ENCODE assay signal across 9 cellular contexts in the genomic region with DNA sequence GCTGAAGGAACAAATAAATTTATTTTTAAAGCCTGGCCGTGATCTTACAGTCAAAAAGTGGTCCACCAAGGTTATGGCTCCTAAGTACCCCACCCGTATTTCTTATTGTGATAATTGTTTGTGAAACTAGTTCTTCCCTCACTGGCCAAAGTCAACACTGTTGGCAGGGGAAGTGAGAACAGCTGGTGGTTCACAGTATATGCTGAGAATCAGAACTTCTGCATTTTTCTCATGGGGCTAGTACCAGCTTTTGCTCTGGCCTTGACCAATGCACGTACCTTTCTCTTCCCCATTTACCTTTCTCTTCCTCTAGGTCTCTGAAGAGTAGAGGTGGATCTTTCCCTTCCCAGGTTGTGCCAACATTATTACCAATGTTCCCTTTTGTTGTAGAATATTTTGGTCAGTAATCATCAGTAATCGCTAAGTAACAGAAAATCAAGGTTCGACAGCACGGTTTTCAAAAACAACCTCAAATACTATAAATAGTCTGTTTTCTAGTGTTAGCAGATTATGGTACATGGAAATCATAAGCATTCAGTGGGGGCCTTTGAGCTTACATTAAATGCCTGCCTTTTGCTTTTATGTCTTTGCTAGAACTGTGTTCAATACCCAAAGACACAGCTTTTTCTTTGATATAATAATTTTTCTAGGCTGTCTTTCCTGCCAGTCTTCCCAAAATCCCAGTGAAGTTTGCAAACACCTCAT.
DNase-seq lines count a peak whose midpoint lies in the region; ATAC-seq, FAIRE-seq and TF ChIP-seq lines count a peak whose summit lies in the region.
"Had no signal": no experiment of that assay in that cellular context is flagged by ENCODE, and none has a peak within 500 bp of the region (broad histone marks: within the 10 kb centered on the region; RNA-seq: fewer than 3 reads in every experiment).

No MANE protein-coding gene starts in this region.

- no peak for FAIRE-seq in A549 (lab: Jason Lieb, UNC)

- TF ChIP-seq RAD21 in A549 (conservative IDR thresholded peaks at IDR 0.05 in 1 of 2, IDR thresholded peaks at IDR 0.05 in 1 of 2): no peak

- no peak for TF ChIP-seq CTCF in A549 (IDR thresholded peaks at IDR 0.05)
- no peak for TF ChIP-seq CTCF in suprapubic skin (IDR thresholded peaks at IDR 0.05)
- TF ChIP-seq CTCF in A673 (conservative IDR thresholded peaks at IDR 0.05; ENCODE audit: low read depth, low read length): no peak

- BruUV-seq in A673 (replicated peaks; lab: Mats Ljungman, UMichigan): no TSS peak

- peak overlapping the region; percentile 18 to 60; a peak in 1 of 6 replicates for H3K27ac ChIP-seq in A549
- H3K27ac ChIP-seq in suprapubic skin: peak overlapping the region; percentile 74
- H3K27ac ChIP-seq in A673 (ENCODE audit: low read depth, low read length, poor library complexity, severe bottlenecking): no peak overlapping the region
- H3K27ac ChIP-seq: VCaP had no signal

- H3K4me1 ChIP-seq in A549 (peaks cover 21% of the 10 kb centered on the region), suprapubic skin (peaks cover 16% of the 10 kb centered on the region), A673 (ENCODE audit: insufficient read depth, low read length, poor library complexity, severe bottlenecking) (no peaks in the 10 kb centered on the region)

- peak overlapping the region; percentile 56; the same call in 2 of the 3 replicates for H3K4me2 ChIP-seq in A549

- CTCF ChIA-PET in A549 (lab: Yijun Ruan, JAX): interaction anchor here (1.0 to 1.6 kb wide), 2 partner anchors 35 to 682 kb away, joined by 4 to 5 read pairs; no protein-coding TSS in a partner anchor
- CTCF ChIA-PET in A673 (lab: Charles Lee): no interaction called here

- peak overlapping the region; percentile 17 for H3K27ac Mint-ChIP-seq in central memory CD8-positive, alpha-beta T cell (ENCODE audit: low read depth)
- no peak overlapping the region for H3K27ac Mint-ChIP-seq in activated CD4-positive, alpha-beta T cell treated with anti-CD3 and anti-CD28 coated beads, Interleukin-2, amount 10 ng/mL, durations not matched to agents 24 days and 14 days

- no peak overlapping the region for H3K4me3 Mint-ChIP-seq in central memory CD8-positive, alpha-beta T cell
- H3K4me3 Mint-ChIP-seq in activated CD4-positive, alpha-beta T cell treated with anti-CD3 and anti-CD28 coated beads, Interleukin-2, amount 10 ng/mL, durations not matched to agents 24 days and 14 days: no peak overlapping the region

- TF ChIP-seq EP300 in A549 (IDR thresholded peaks at IDR 0.05) (no peak), suprapubic skin (IDR thresholded peaks at IDR 0.05) (no peak)

- H3K9me3 ChIP-seq in A549 (no peaks in the 10 kb centered on the region), suprapubic skin (no peaks in the 10 kb centered on the region), A673 (ENCODE audit: low read depth, low read length, poor library complexity, severe bottlenecking) (no peaks in the 10 kb centered on the region)

- no peaks in the 10 kb centered on the region for H3K9me3 Mint-ChIP-seq in central memory CD8-positive, alpha-beta T cell
- H3K9me3 Mint-ChIP-seq in activated CD4-positive, alpha-beta T cell treated with anti-CD3 and anti-CD28 coated beads, Interleukin-2, amount 10 ng/mL, durations not matched to agents 24 days and 14 days: peaks cover 26% of the 10 kb centered on the region

- no peaks in the 10 kb centered on the region for H3K27me3 Mint-ChIP-seq in central memory CD8-positive, alpha-beta T cell
- no peaks in the 10 kb centered on the region for H3K27me3 Mint-ChIP-seq in activated CD4-positive, alpha-beta T cell treated with anti-CD3 and anti-CD28 coated beads, Interleukin-2, amount 10 ng/mL, durations not matched to agents 24 days and 14 days

- intact Hi-C loops in A673 (cut with micrococcal nuclease; ENCODE audit: unreplicated experiment): no loop called here
- intact Hi-C loops in activated CD4-positive, alpha-beta T cell treated with anti-CD3 and anti-CD28 coated beads, Interleukin-2, amount 10 ng/mL, durations not matched to agents 24 days and 14 days (cut with micrococcal nuclease): no loop called here

- WGBS in A549 (ENCODE audit: missing lambda C conversion rate): 94% methylated on average over 6 of the region's 6 CpGs
- WGBS in suprapubic skin: 80% methylated on average over 6 of the region's 6 CpGs

- H3K36me3 Mint-ChIP-seq in central memory CD8-positive, alpha-beta T cell (ENCODE audit: insufficient read depth): no peaks in the 10 kb centered on the region
- peaks cover 31% of the 10 kb centered on the region for H3K36me3 Mint-ChIP-seq in activated CD4-positive, alpha-beta T cell treated with anti-CD3 and anti-CD28 coated beads, Interleukin-2, amount 10 ng/mL, durations not matched to agents 24 days and 14 days (ENCODE audit: low read depth)

- ATAC-seq in A549: no peak
- ATAC-seq in GM19452 (IDR thresholded peaks at IDR 0.05; ENCODE audit: unreplicated experiment): peak; percentile 100
- peak; percentile 99 for ATAC-seq in HG03378 (IDR thresholded peaks at IDR 0.05; ENCODE audit: unreplicated experiment)
- ATAC-seq in central memory CD8-positive, alpha-beta T cell (replicated peaks; ENCODE audit: extremely low read depth, poor library complexity, severe bottlenecking): peak; percentile 62

- POLR2A ChIA-PET in A549 (lab: Yijun Ruan, JAX) (no interaction called here), A673 (lab: Charles Lee; ENCODE audit: low non-redundant PET) (interaction anchor here (0.6 kb wide), 1 partner anchor 341 kb away, joined by 4 read pairs; no protein-coding TSS in a partner anchor)

- TF ChIP-seq POLR2A in A549 (IDR thresholded peaks at IDR 0.05; ENCODE audit: low read length): no peak
- TF ChIP-seq POLR2A in suprapubic skin (IDR thresholded peaks at IDR 0.05): no peak

- H3K27me3 ChIP-seq in suprapubic skin (no peaks in the 10 kb centered on the region), A673 (replicated peaks; ENCODE audit: insufficient read depth, low read depth, low read length, poor library complexity) (no peaks in the 10 kb centered on the region)

- DNase-seq in A549 (ENCODE audit: low read depth in 1 of 2, low spot score in 1 of 2) (no peak), suprapubic skin (ENCODE audit: low spot score in 2 of 2) (no peak), GDM1 (lab: John Stamatoyannopoulos, UW) (no peak), A673 (ENCODE audit: low spot score) (no peak)
- DNase-seq in central memory CD8-positive, alpha-beta T cell (ENCODE audit: low spot score in 2 of 2): no peak
- no peak for DNase-seq in activated CD4-positive, alpha-beta T cell treated with anti-CD3 and anti-CD28 coated beads, Interleukin-2, amount 10 ng/mL, durations not matched to agents 24 days and 14 days

- H3K4me3 ChIP-seq in A549 (no peak overlapping the region), suprapubic skin (no peak overlapping the region), A673 (ENCODE audit: low read depth, low read length, poor library complexity, severe bottlenecking) (no peak overlapping the region)

- no peaks in the 10 kb centered on the region for H3K36me3 ChIP-seq in suprapubic skin
- no peaks in the 10 kb centered on the region for H3K36me3 ChIP-seq in A673 (ENCODE audit: insufficient read depth, low read length, poor library complexity, severe bottlenecking)

- H3K4me1 Mint-ChIP-seq in central memory CD8-positive, alpha-beta T cell: peaks cover 38% of the 10 kb centered on the region
- peaks cover 11% of the 10 kb centered on the region for H3K4me1 Mint-ChIP-seq in activated CD4-positive, alpha-beta T cell treated with anti-CD3 and anti-CD28 coated beads, Interleukin-2, amount 10 ng/mL, durations not matched to agents 24 days and 14 days

TF ChIP-seq in A549, 52 proteins besides CTCF, POLR2A, EP300 and RAD21 (continues in another document):
- TF ChIP-seq, protein P1, sequence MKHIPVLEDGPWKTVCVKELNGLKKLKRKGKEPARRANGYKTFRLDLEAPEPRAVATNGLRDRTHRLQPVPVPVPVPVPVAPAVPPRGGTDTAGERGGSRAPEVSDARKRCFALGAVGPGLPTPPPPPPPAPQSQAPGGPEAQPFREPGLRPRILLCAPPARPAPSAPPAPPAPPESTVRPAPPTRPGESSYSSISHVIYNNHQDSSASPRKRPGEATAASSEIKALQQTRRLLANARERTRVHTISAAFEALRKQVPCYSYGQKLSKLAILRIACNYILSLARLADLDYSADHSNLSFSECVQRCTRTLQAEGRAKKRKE (CRISPR knock-in tag; IDR thresholded peaks at IDR 0.05; ENCODE audit: low read depth): no peak
- TF ChIP-seq ZNF302 (CRISPR knock-in tag; IDR thresholded peaks at IDR 0.05) (no peak), JUN (IDR thresholded peaks at IDR 0.05) (no peak), FOSL2 (IDR thresholded peaks at IDR 0.05) (no peak), FOSL2 (CRISPR knock-in tag; IDR thresholded peaks at IDR 0.05) (no peak)
- TF ChIP-seq, protein P2, sequence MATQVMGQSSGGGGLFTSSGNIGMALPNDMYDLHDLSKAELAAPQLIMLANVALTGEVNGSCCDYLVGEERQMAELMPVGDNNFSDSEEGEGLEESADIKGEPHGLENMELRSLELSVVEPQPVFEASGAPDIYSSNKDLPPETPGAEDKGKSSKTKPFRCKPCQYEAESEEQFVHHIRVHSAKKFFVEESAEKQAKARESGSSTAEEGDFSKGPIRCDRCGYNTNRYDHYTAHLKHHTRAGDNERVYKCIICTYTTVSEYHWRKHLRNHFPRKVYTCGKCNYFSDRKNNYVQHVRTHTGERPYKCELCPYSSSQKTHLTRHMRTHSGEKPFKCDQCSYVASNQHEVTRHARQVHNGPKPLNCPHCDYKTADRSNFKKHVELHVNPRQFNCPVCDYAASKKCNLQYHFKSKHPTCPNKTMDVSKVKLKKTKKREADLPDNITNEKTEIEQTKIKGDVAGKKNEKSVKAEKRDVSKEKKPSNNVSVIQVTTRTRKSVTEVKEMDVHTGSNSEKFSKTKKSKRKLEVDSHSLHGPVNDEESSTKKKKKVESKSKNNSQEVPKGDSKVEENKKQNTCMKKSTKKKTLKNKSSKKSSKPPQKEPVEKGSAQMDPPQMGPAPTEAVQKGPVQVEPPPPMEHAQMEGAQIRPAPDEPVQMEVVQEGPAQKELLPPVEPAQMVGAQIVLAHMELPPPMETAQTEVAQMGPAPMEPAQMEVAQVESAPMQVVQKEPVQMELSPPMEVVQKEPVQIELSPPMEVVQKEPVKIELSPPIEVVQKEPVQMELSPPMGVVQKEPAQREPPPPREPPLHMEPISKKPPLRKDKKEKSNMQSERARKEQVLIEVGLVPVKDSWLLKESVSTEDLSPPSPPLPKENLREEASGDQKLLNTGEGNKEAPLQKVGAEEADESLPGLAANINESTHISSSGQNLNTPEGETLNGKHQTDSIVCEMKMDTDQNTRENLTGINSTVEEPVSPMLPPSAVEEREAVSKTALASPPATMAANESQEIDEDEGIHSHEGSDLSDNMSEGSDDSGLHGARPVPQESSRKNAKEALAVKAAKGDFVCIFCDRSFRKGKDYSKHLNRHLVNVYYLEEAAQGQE (IDR thresholded peaks at IDR 0.05): no peak

Comparison
In these comparisons a context has a peak if more than half of its experiments do, and no peak if none do; other contexts are left out.
1. ATAC-seq: peak in GM19452 (single experiment), HG03378 (single experiment) and central memory CD8-positive, alpha-beta T cell (single experiment); none in A549 (0 of 2).